Comparison of ENCODE assay signal across 10 cellular contexts in the genomic region with DNA sequence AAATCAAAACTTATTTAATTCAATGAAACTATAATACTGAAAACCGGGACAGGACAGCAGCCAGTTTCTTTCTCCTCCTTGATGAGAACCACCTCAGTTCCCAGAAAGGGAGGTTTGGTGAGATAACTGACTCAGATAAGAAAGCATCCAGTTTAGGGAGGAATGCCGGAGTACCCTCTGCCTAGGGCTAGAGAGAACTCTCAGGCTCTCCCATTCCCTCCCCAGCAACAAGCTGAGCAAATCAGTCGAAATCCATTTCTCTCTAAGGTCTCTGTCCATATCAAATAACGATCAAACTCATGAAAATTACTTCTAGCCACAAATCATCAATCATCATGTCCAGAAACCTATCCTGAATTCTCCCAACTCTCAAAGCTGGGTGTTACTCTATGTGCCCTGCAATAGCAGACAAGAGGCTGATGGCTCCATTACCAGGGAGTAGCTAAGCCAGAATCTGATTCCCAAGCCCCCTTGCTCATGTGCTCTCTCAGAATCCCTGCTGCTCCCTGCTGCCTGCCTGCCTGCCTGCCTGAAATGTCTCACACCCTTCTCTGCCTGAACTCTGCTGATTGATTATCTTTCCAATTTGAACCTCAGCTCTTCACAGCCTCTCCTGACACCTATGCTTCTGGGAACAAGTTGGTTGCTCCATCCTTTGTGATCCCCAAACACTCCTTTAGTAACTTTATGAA. TPM values are rescaled to one million over a fixed set of nuclear protein-coding genes. Genes with fewer than 3 reads are reported as not detected.
DNase-seq lines count a peak whose midpoint lies in the region; ATAC-seq and TF ChIP-seq lines count a peak whose summit lies in the region.
"Had no signal": no experiment of that assay in that cellular context is flagged by ENCODE, and none has a peak within 500 bp of the region (broad histone marks: within the 10 kb centered on the region; RNA-seq: fewer than 3 reads in every experiment).

No MANE protein-coding gene starts in this region.

- H3K27me3 ChIP-seq in upper lobe of right lung (no peaks in the 10 kb centered on the region), gastroesophageal sphincter (no peaks in the 10 kb centered on the region)
- H3K27me3 ChIP-seq: brain microvascular endothelial cell had no signal

- intact Hi-C loops in activated T-helper 1 cell treated with anti-CD3 and anti-CD28 coated beads, Interleukin-12 subunit alpha, Interleukin-12 subunit beta, Interleukin-2, Interleukin-4 antibody, amounts not matched to agents 30 ng/mL and 10 ng/mL and 1 ng/mL, durations not matched to agents 14 hours and 24 hours and 36 hours (cut with micrococcal nuclease) = loop anchor here (10.0 kb wide), 2 partner anchors 688 to 1442 kb away; partner anchors contain the start of gene CYP46A1
- intact Hi-C loops in upper lobe of right lung (cut with DNase I) = no loop called here

- ATAC-seq in stimulated activated naive CD8-positive, alpha-beta T cell treated with anti-CD3 and anti-CD28 coated beads, Interleukin-15, Interleukin-2, amounts not matched to agents 100 U/mL and 50 U/mL, for 24 hours = no peak
- ATAC-seq in upper lobe of right lung = no peak
- no peak for ATAC-seq in HG02642 (IDR thresholded peaks at IDR 0.05; ENCODE audit: poor library complexity, unreplicated experiment)
- ATAC-seq in gastroesophageal sphincter = no peak

- H3K27ac ChIP-seq in upper lobe of right lung = peak overlapping the region; percentile 37
- H3K27ac ChIP-seq in gastroesophageal sphincter = peak overlapping the region in 2 of 4 donors; percentile 32 to 45
- H3K27ac ChIP-seq: brain microvascular endothelial cell had no signal

- peaks cover 76% of the 10 kb centered on the region for H3K36me3 Mint-ChIP-seq in stimulated activated naive CD8-positive, alpha-beta T cell treated with anti-CD3 and anti-CD28 coated beads, Interleukin-15, Interleukin-2, amounts not matched to agents 100 ng/mL and 50 ng/mL, for 24 hours (ENCODE audit: low read depth)
- peaks cover 55% of the 10 kb centered on the region for H3K36me3 Mint-ChIP-seq in activated T-helper 1 cell treated with anti-CD3 and anti-CD28 coated beads, Interleukin-12 subunit alpha, Interleukin-12 subunit beta, Interleukin-2, Interleukin-4 antibody, amounts not matched to agents 30 ng/mL and 10 ng/mL and 1 ng/mL, durations not matched to agents 14 hours and 24 hours and 36 hours (ENCODE audit: low read depth)

- H3K36me3 ChIP-seq in upper lobe of right lung (peaks cover 29% of the 10 kb centered on the region), gastroesophageal sphincter (peaks cover 0 to 21% of the 10 kb centered on the region in 2 donors)

- H3K4me3 ChIP-seq in upper lobe of right lung = peak overlapping the region; percentile 84
- H3K4me3 ChIP-seq in gastroesophageal sphincter = no peak overlapping the region

- H3K4me3 Mint-ChIP-seq in stimulated activated naive CD8-positive, alpha-beta T cell treated with anti-CD3 and anti-CD28 coated beads, Interleukin-15, Interleukin-2, amounts not matched to agents 100 ng/mL and 50 ng/mL, for 24 hours = peak overlapping the region; percentile 99
- H3K4me3 Mint-ChIP-seq in activated T-helper 1 cell treated with anti-CD3 and anti-CD28 coated beads, Interleukin-12 subunit alpha, Interleukin-12 subunit beta, Interleukin-2, Interleukin-4 antibody, amounts not matched to agents 30 ng/mL and 10 ng/mL and 1 ng/mL, durations not matched to agents 14 hours and 24 hours and 36 hours = peak overlapping the region; percentile 97

- TF ChIP-seq EP300 in gastroesophageal sphincter (IDR thresholded peaks at IDR 0.05) = no peak

- no peaks in the 10 kb centered on the region for H3K9me3 Mint-ChIP-seq in stimulated activated naive CD8-positive, alpha-beta T cell treated with anti-CD3 and anti-CD28 coated beads, Interleukin-15, Interleukin-2, amounts not matched to agents 100 ng/mL and 50 ng/mL, for 24 hours
- no peaks in the 10 kb centered on the region for H3K9me3 Mint-ChIP-seq in activated T-helper 1 cell treated with anti-CD3 and anti-CD28 coated beads, Interleukin-12 subunit alpha, Interleukin-12 subunit beta, Interleukin-2, Interleukin-4 antibody, amounts not matched to agents 30 ng/mL and 10 ng/mL and 1 ng/mL, durations not matched to agents 14 hours and 24 hours and 36 hours

- H3K9me3 ChIP-seq in upper lobe of right lung = no peaks in the 10 kb centered on the region
- no peaks in the 10 kb centered on the region for H3K9me3 ChIP-seq in gastroesophageal sphincter

- H3K4me1 ChIP-seq in upper lobe of right lung = peaks cover 31% of the 10 kb centered on the region
- peaks cover 0 to 34% (median 13%) of the 10 kb centered on the region in 3 donors for H3K4me1 ChIP-seq in gastroesophageal sphincter

- H3K4me1 Mint-ChIP-seq in stimulated activated naive CD8-positive, alpha-beta T cell treated with anti-CD3 and anti-CD28 coated beads, Interleukin-15, Interleukin-2, amounts not matched to agents 100 ng/mL and 50 ng/mL, for 24 hours (ENCODE audit: low read depth) = peaks cover 89% of the 10 kb centered on the region
- peaks cover 73% of the 10 kb centered on the region for H3K4me1 Mint-ChIP-seq in activated T-helper 1 cell treated with anti-CD3 and anti-CD28 coated beads, Interleukin-12 subunit alpha, Interleukin-12 subunit beta, Interleukin-2, Interleukin-4 antibody, amounts not matched to agents 30 ng/mL and 10 ng/mL and 1 ng/mL, durations not matched to agents 14 hours and 24 hours and 36 hours (ENCODE audit: low read depth)

- H3K27ac Mint-ChIP-seq in stimulated activated naive CD8-positive, alpha-beta T cell treated with anti-CD3 and anti-CD28 coated beads, Interleukin-15, Interleukin-2, amounts not matched to agents 100 ng/mL and 50 ng/mL, for 24 hours = peak overlapping the region; percentile 100
- H3K27ac Mint-ChIP-seq in activated T-helper 1 cell treated with anti-CD3 and anti-CD28 coated beads, Interleukin-12 subunit alpha, Interleukin-12 subunit beta, Interleukin-2, Interleukin-4 antibody, amounts not matched to agents 30 ng/mL and 10 ng/mL and 1 ng/mL, durations not matched to agents 14 hours and 24 hours and 36 hours = peak overlapping the region; percentile 67

- no peak for TF ChIP-seq POLR2A in gastroesophageal sphincter (IDR thresholded peaks at IDR 0.05)

- DNase-seq in stimulated activated naive CD8-positive, alpha-beta T cell treated with anti-CD3 and anti-CD28 coated beads, Interleukin-15, Interleukin-2, amounts not matched to agents 100 U/mL and 50 U/mL, for 24 hours = no peak
- DNase-seq in activated T-helper 1 cell treated with anti-CD3 and anti-CD28 coated beads, Interleukin-12 subunit alpha, Interleukin-12 subunit beta, Interleukin-2, Interleukin-4 antibody, amounts not matched to agents 30 ng/mL and 10 ng/mL and 1 ng/mL, durations not matched to agents 14 hours and 24 hours and 36 hours (ENCODE audit: low spot score) = no peak
- peak; percentile 0 for DNase-seq in kidney glomerular epithelial cell (lab: John Stamatoyannopoulos, UW)
- DNase-seq in upper lobe of right lung = no peak
- no peak for DNase-seq in NOMO-1 (lab: John Stamatoyannopoulos, UW; ENCODE audit: unreplicated experiment in 2 of 2)
- DNase-seq: brain microvascular endothelial cell, KG1 had no signal

- H3K27me3 Mint-ChIP-seq in stimulated activated naive CD8-positive, alpha-beta T cell treated with anti-CD3 and anti-CD28 coated beads, Interleukin-15, Interleukin-2, amounts not matched to agents 100 ng/mL and 50 ng/mL, for 24 hours = no peaks in the 10 kb centered on the region
- H3K27me3 Mint-ChIP-seq in activated T-helper 1 cell treated with anti-CD3 and anti-CD28 coated beads, Interleukin-12 subunit alpha, Interleukin-12 subunit beta, Interleukin-2, Interleukin-4 antibody, amounts not matched to agents 30 ng/mL and 10 ng/mL and 1 ng/mL, durations not matched to agents 14 hours and 24 hours and 36 hours (ENCODE audit: insufficient read depth) = no peaks in the 10 kb centered on the region

- no peak for TF ChIP-seq CTCF in upper lobe of right lung (IDR thresholded peaks at IDR 0.05)
- no peak for TF ChIP-seq CTCF in gastroesophageal sphincter (IDR thresholded peaks at IDR 0.05)

- 70 to 73% methylated on average over 4 of the region's 4 CpGs for WGBS in gastroesophageal sphincter (ENCODE audit: low coverage in 1 of 2), 2 donors

RNA-seq across cellular contexts. Expression of gene WDR25, which starts 3.8 kb away (rescaled TPM):
- total RNA-seq in activated T-helper 1 cell treated with anti-CD3 and anti-CD28 coated beads, Interleukin-12 subunit alpha, Interleukin-12 subunit beta, Interleukin-2, Interleukin-4 antibody, amounts not matched to agents 30 ng/mL and 10 ng/mL and 1 ng/mL, durations not matched to agents 14 hours and 24 hours and 36 hours = 7.4 and 9.5 TPM in 2 replicates
- total RNA-seq in upper lobe of right lung (7.9 TPM), gastroesophageal sphincter (10 to 100 TPM in 1 of 4 donors, 1 to 10 TPM in 3; 7.3 to 12.9 (median 8.0) TPM)

RNA-seq across cellular contexts. Expression of gene SLC25A47, which starts 49.4 kb away (rescaled TPM):
- not detected in 2 replicates for total RNA-seq in activated T-helper 1 cell treated with anti-CD3 and anti-CD28 coated beads, Interleukin-12 subunit alpha, Interleukin-12 subunit beta, Interleukin-2, Interleukin-4 antibody, amounts not matched to agents 30 ng/mL and 10 ng/mL and 1 ng/mL, durations not matched to agents 14 hours and 24 hours and 36 hours
- total RNA-seq in upper lobe of right lung = not detected
- under 1 TPM in 1 of 4 donors, not detected in 3; 0.31 TPM for total RNA-seq in gastroesophageal sphincter
